ENCODE assay signal across 23 cellular contexts in genomic region chr15:73750441-73750840, GRCh38. TPM values are rescaled to one million over a fixed set of nuclear protein-coding genes. Genes with fewer than 3 reads are reported as not detected.
"Had no signal": no experiment of that assay in that cellular context is flagged by ENCODE, and none has a peak within 500 bp of the region (broad histone marks: within the 10 kb centered on the region; RNA-seq: fewer than 3 reads in every experiment).

No MANE protein-coding gene starts in this region.

- H3K9me3 Mint-ChIP-seq: activated CD8-positive, alpha-beta T cell treated with anti-CD3 and anti-CD28 coated beads for 36 hours; activated naive CD8-positive, alpha-beta T cell treated with anti-CD3 and anti-CD28 coated beads, Interleukin-2, amount 50 U/mL, for 24 hours; activated T-helper 1 cell treated with anti-CD3 and anti-CD28 coated beads, Interleukin-12 subunit alpha, Interleukin-12 subunit beta, Interleukin-2, Interleukin-4 antibody, amounts not matched to agents 30 ng/mL and 10 ng/mL and 1 ng/mL, durations not matched to agents 14 hours and 24 hours and 36 hours; central memory CD8-positive, alpha-beta T cell; natural killer cell had no signal

- DNase-seq: activated CD4-positive, alpha-beta T cell treated with anti-CD3 and anti-CD28 coated beads for 48 hours; activated CD8-positive, alpha-beta memory T cell treated with anti-CD3 and anti-CD28 coated beads, Interleukin-2, amount 10 ng/mL, durations not matched to agents 7 days and 5 days; activated CD8-positive, alpha-beta T cell treated with anti-CD3 and anti-CD28 coated beads for 36 hours; activated gamma-delta T cell; activated naive CD4-positive, alpha-beta T cell treated with anti-CD3 and anti-CD28 coated beads, Interleukin-2, amount 50 U/mL, for 16 hours; activated naive CD8-positive, alpha-beta T cell treated with anti-CD3 and anti-CD28 coated beads, Interleukin-2, amount 50 U/mL, for 24 hours; activated T-cell treated with anti-CD3 and anti-CD28 coated beads for 4 hours; anterior cingulate cortex; hippocampal formation; kidney glomerular epithelial cell; left lung; midbrain; natural killer cell; occipital lobe; spleen; stimulated activated CD4-positive, alpha-beta T cell treated with anti-CD3 and anti-CD28 coated beads, Interleukin-4, amount 100 ng/mL, for 24 hours; stimulated activated naive CD8-positive, alpha-beta T cell treated with anti-CD3 and anti-CD28 coated beads, Interleukin-15, Interleukin-2, amounts not matched to agents 100 U/mL and 50 U/mL, for 24 hours; T-helper 9 cell; upper lobe of right lung had no signal

- H3K9me3 ChIP-seq: esophagus muscularis mucosa, left lung, spleen, upper lobe of right lung had no signal

- H3K4me3 ChIP-seq: left lung, spleen, upper lobe of right lung had no signal

- H3K4me1 Mint-ChIP-seq: activated CD8-positive, alpha-beta memory T cell treated with anti-CD3 and anti-CD28 coated beads, Interleukin-2, amount 10 ng/mL, durations not matched to agents 7 days and 5 days; activated naive CD8-positive, alpha-beta T cell treated with anti-CD3 and anti-CD28 coated beads, Interleukin-2, amount 50 U/mL, for 24 hours; natural killer cell had no signal

- H3K36me3 ChIP-seq: esophagus muscularis mucosa, left lung, spleen, upper lobe of right lung had no signal

- H3K4me3 Mint-ChIP-seq: activated CD8-positive, alpha-beta memory T cell treated with anti-CD3 and anti-CD28 coated beads, Interleukin-2, amount 10 ng/mL, durations not matched to agents 7 days and 5 days; activated CD8-positive, alpha-beta T cell treated with anti-CD3 and anti-CD28 coated beads for 36 hours; activated naive CD8-positive, alpha-beta T cell treated with anti-CD3 and anti-CD28 coated beads, Interleukin-2, amount 50 U/mL, for 24 hours; activated T-helper 1 cell treated with anti-CD3 and anti-CD28 coated beads, Interleukin-12 subunit alpha, Interleukin-12 subunit beta, Interleukin-2, Interleukin-4 antibody, amounts not matched to agents 30 ng/mL and 10 ng/mL and 1 ng/mL, durations not matched to agents 14 hours and 24 hours and 36 hours; central memory CD8-positive, alpha-beta T cell; natural killer cell had no signal

- H3K36me3 Mint-ChIP-seq: activated CD8-positive, alpha-beta memory T cell treated with anti-CD3 and anti-CD28 coated beads, Interleukin-2, amount 10 ng/mL, durations not matched to agents 7 days and 5 days; natural killer cell had no signal

- H3K27ac ChIP-seq: esophagus muscularis mucosa, left lung, spleen, upper lobe of right lung had no signal

- H3K27ac Mint-ChIP-seq: activated CD8-positive, alpha-beta memory T cell treated with anti-CD3 and anti-CD28 coated beads, Interleukin-2, amount 10 ng/mL, durations not matched to agents 7 days and 5 days; activated CD8-positive, alpha-beta T cell treated with anti-CD3 and anti-CD28 coated beads for 36 hours; activated naive CD8-positive, alpha-beta T cell treated with anti-CD3 and anti-CD28 coated beads, Interleukin-2, amount 50 U/mL, for 24 hours; activated T-helper 1 cell treated with anti-CD3 and anti-CD28 coated beads, Interleukin-12 subunit alpha, Interleukin-12 subunit beta, Interleukin-2, Interleukin-4 antibody, amounts not matched to agents 30 ng/mL and 10 ng/mL and 1 ng/mL, durations not matched to agents 14 hours and 24 hours and 36 hours; natural killer cell had no signal

RNA-seq across cellular contexts. Expression of gene INSYN1, which starts 2.7 kb away (rescaled TPM):
- total RNA-seq: activated CD8-positive, alpha-beta memory T cell treated with anti-CD3 and anti-CD28 coated beads, Interleukin-2, amount 10 ng/mL, durations not matched to agents 7 days and 5 days; activated CD8-positive, alpha-beta T cell treated with anti-CD3 and anti-CD28 coated beads for 36 hours; activated T-helper 1 cell treated with anti-CD3 and anti-CD28 coated beads, Interleukin-12 subunit alpha, Interleukin-12 subunit beta, Interleukin-2, Interleukin-4 antibody, amounts not matched to agents 30 ng/mL and 10 ng/mL and 1 ng/mL, durations not matched to agents 14 hours and 24 hours and 36 hours; natural killer cell; T-helper 1 cell treated with Interleukin-12 subunit alpha and Interleukin-12 subunit beta and Interleukin-4 antibody, amounts not matched to agents 30 ng/mL and 1 ng/mL, for 36 hours had no signal
